In the genomic region with DNA sequence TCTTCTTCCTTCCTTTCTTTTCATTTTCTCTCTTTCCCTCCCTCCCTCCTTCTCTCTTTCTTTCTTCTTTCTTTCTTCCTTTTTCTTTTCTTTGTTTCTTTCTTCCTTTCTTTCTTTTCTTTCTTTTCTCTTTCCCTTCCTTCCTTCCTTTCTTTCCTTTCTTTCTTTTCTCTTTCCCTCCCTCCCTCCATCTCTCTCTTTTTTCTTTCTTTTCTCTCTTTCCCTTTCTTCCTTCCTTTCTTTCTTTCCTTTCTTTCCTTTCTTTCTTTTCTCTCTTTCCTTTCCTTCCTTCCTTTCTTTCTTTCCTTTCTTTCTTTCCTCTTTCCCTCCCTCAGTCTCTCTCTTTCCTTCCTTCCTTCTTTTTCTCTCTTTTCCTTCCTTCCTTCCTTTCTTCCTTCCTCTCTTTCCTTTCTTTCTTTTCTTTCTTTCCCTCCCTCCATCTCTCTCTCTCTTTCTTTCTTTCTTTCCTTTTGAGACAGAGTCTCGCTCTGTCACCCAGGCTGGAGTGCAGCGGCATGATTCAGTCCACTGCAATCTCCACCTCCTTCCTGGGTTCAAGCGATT, we compare ENCODE assay signal across 31 cellular contexts. TPM values are rescaled to one million over a fixed set of nuclear protein-coding genes. Genes with fewer than 3 reads are reported as not detected.
DNase-seq lines count a peak whose midpoint lies in the region; ATAC-seq, FAIRE-seq and TF ChIP-seq lines count a peak whose summit lies in the region.
"Had no signal": no experiment of that assay in that cellular context is flagged by ENCODE, and none has a peak within 500 bp of the region (broad histone marks: within the 10 kb centered on the region; RNA-seq: fewer than 3 reads in every experiment).

No MANE protein-coding gene starts in this region.

- no peak overlapping the region for H2AFZ ChIP-seq in HepG2 (ENCODE audit: low read length)
- H2AFZ ChIP-seq: PC-9 had no signal

- H3K4me3 ChIP-seq in HepG2 (replicated peaks in 1 of 3; ENCODE audit: insufficient read depth in 1 of 3, low read depth in 2 of 3, low read length in 3 of 3), result no peak overlapping the region
- no peak overlapping the region for H3K4me3 ChIP-seq in right lobe of liver
- H3K4me3 ChIP-seq: HAP-1, PC-9, SJCRH30 had no signal

- H3K9me3 ChIP-seq in HepG2 (ENCODE audit: low read length) (no peaks in the 10 kb centered on the region), right lobe of liver (no peaks in the 10 kb centered on the region)
- no peaks in the 10 kb centered on the region for H3K9me3 ChIP-seq in CD4-positive, alpha-beta T cell (ENCODE audit: control insufficient read depth, low read length)
- H3K9me3 ChIP-seq: HAP-1, SJCRH30 had no signal

- no peak overlapping the region for H3K27ac ChIP-seq in HepG2 (ENCODE audit: extremely low read length, insufficient read depth, low read length)
- H3K27ac ChIP-seq in right lobe of liver, result no peak overlapping the region
- H3K27ac ChIP-seq in CD4-positive, alpha-beta T cell (ENCODE audit: low read depth, low read length), result no peak overlapping the region
- H3K27ac ChIP-seq: HL-60, PC-9, SJCRH30 had no signal

- WGBS in HepG2 (ENCODE audit: low lambda C conversion rate), result 44% methylated on average over 3 of the region's 3 CpGs
- WGBS in right lobe of liver (ENCODE audit: insufficient coverage, low coverage, low lambda C conversion rate, missing lambda C conversion rate), result 80% methylated on average over 1 of the region's 3 CpGs

- DNase-seq in HepG2 (ENCODE audit: low spot score), result no peak
- DNase-seq in right lobe of liver, result no peak
- no peak for DNase-seq in CD4-positive, alpha-beta T cell
- no peak for DNase-seq in WTC11 (ENCODE audit: low spot score)
- DNase-seq in progenitor cell of endocrine pancreas (ENCODE audit: low spot score, unreplicated experiment), result no peak
- no peak for DNase-seq in activated naive CD8-positive, alpha-beta T cell treated with anti-CD3 and anti-CD28 coated beads, Interleukin-2, amount 50 U/mL, for 24 hours
- no peak for DNase-seq in NAMALWA (ENCODE audit: low spot score)
- DNase-seq: AML-193, DMS53, GOT3, Kasumi-1, MV-4-11, NCI-H1105 treated with DMSO at 0.1 percent for 48 hours, NCI-H146, NCI-H1930, NCI-H2107, NCI-H446, NCI-H524 treated with DMSO at 0.1 percent for 48 hours, NCI-H774, PC-9 had no signal

- no peak overlapping the region for H3K4me2 ChIP-seq in HepG2 (ENCODE audit: low read depth, low read length)
- H3K4me2 ChIP-seq: PC-9 had no signal

- H3K4me3 Mint-ChIP-seq in CD4-positive, alpha-beta T cell, result no peak overlapping the region
- H3K4me3 Mint-ChIP-seq in WTC11 (no peak overlapping the region), progenitor cell of endocrine pancreas (ENCODE audit: low read depth) (peak overlapping the region; percentile 19)
- H3K4me3 Mint-ChIP-seq in activated naive CD8-positive, alpha-beta T cell treated with anti-CD3 and anti-CD28 coated beads, Interleukin-2, amount 50 U/mL, for 24 hours, result no peak overlapping the region

- H3K79me2 ChIP-seq in HepG2 (ENCODE audit: insufficient read depth, low read length), result no peaks in the 10 kb centered on the region

- no TSS peak for BruUV-seq in HepG2 (replicated peaks; lab: Mats Ljungman, UMichigan)

- TF ChIP-seq POLR2A in HepG2 (IDR thresholded peaks at IDR 0.05; ENCODE audit: insufficient read depth in 1 of 2, low read depth in 2 of 2, low read length in 2 of 2) (no peak), right lobe of liver (IDR thresholded peaks at IDR 0.05) (no peak)

- in situ Hi-C loops in HepG2 (cut with HindIII; ENCODE audit: extremely low pct_ligation_motif_present, low pct_unique_long_range_greater_than_20kb), result no loop called here

- H4K20me1 ChIP-seq in HepG2 (ENCODE audit: insufficient read depth, low read length), result no peaks in the 10 kb centered on the region

- no peak for TF ChIP-seq CTCF in HepG2 (CRISPR knock-in tag; IDR thresholded peaks at IDR 0.05)
- no peak for TF ChIP-seq CTCF in right lobe of liver (IDR thresholded peaks at IDR 0.05)
- TF ChIP-seq CTCF in CD4-positive, alpha-beta T cell (IDR thresholded peaks at IDR 0.05), result peak; percentile 20
- TF ChIP-seq CTCF in WTC11 (IDR thresholded peaks at IDR 0.05), result no peak
- no peak for TF ChIP-seq CTCF in progenitor cell of endocrine pancreas (IDR thresholded peaks at IDR 0.05; ENCODE audit: unreplicated experiment)

- TF ChIP-seq EP300 in HepG2 (IDR thresholded peaks at IDR 0.05; ENCODE audit: low read depth in 2 of 2, low read length in 2 of 2) (no peak), HepG2 (CRISPR knock-in tag; IDR thresholded peaks at IDR 0.05; ENCODE audit: borderline replicate concordance) (no peak)

- peaks cover 29% of the 10 kb centered on the region for H3K4me1 Mint-ChIP-seq in CD4-positive, alpha-beta T cell (ENCODE audit: low read depth)
- H3K4me1 Mint-ChIP-seq in WTC11 (peaks cover 56% of the 10 kb centered on the region), progenitor cell of endocrine pancreas (ENCODE audit: low read depth) (peaks cover 37% of the 10 kb centered on the region)
- peaks cover 8% of the 10 kb centered on the region for H3K4me1 Mint-ChIP-seq in activated naive CD8-positive, alpha-beta T cell treated with anti-CD3 and anti-CD28 coated beads, Interleukin-2, amount 50 U/mL, for 24 hours

- intact Hi-C loops in HepG2 (cut with micrococcal nuclease; ENCODE audit: unreplicated experiment), result no loop called here
- intact Hi-C loops in right lobe of liver (cut with DNase I), result no loop called here
- intact Hi-C loops in CD4-positive, alpha-beta T cell (cut with DNase I, micrococcal nuclease), result no loop called here

- H3K9me3 Mint-ChIP-seq in CD4-positive, alpha-beta T cell, result no peaks in the 10 kb centered on the region
- H3K9me3 Mint-ChIP-seq in WTC11 (no peaks in the 10 kb centered on the region), progenitor cell of endocrine pancreas (ENCODE audit: low read depth) (no peaks in the 10 kb centered on the region)
- no peaks in the 10 kb centered on the region for H3K9me3 Mint-ChIP-seq in activated naive CD8-positive, alpha-beta T cell treated with anti-CD3 and anti-CD28 coated beads, Interleukin-2, amount 50 U/mL, for 24 hours

- H3K9ac ChIP-seq in HepG2 (ENCODE audit: insufficient read depth, low read depth, low read length), result no peak overlapping the region

- H3K27ac Mint-ChIP-seq in CD4-positive, alpha-beta T cell, result no peak overlapping the region
- no peak overlapping the region for H3K27ac Mint-ChIP-seq in WTC11
- H3K27ac Mint-ChIP-seq in progenitor cell of endocrine pancreas, result no peak overlapping the region
- no peak overlapping the region for H3K27ac Mint-ChIP-seq in activated naive CD8-positive, alpha-beta T cell treated with anti-CD3 and anti-CD28 coated beads, Interleukin-2, amount 50 U/mL, for 24 hours

- H3K4me1 ChIP-seq in HepG2 (ENCODE audit: insufficient read depth, low read length) (no peaks in the 10 kb centered on the region), right lobe of liver (no peaks in the 10 kb centered on the region)
- H3K4me1 ChIP-seq: HAP-1, SJCRH30 had no signal

- POLR2A ChIA-PET in HepG2 (lab: Yijun Ruan, JAX) (no interaction called here), WTC11 (lab: Charles Lee) (no interaction called here)
- POLR2A ChIA-PET in CD4-positive, alpha-beta T cell (lab: Charles Lee), result no interaction called here

- no peaks in the 10 kb centered on the region for H3K36me3 Mint-ChIP-seq in CD4-positive, alpha-beta T cell (ENCODE audit: low read depth)
- H3K36me3 Mint-ChIP-seq in WTC11 (peaks cover 7% of the 10 kb centered on the region), progenitor cell of endocrine pancreas (ENCODE audit: insufficient read depth) (no peaks in the 10 kb centered on the region)
- no peaks in the 10 kb centered on the region for H3K36me3 Mint-ChIP-seq in activated naive CD8-positive, alpha-beta T cell treated with anti-CD3 and anti-CD28 coated beads, Interleukin-2, amount 50 U/mL, for 24 hours (ENCODE audit: low read depth)

- ATAC-seq in HepG2 (no peak), right lobe of liver (no peak), WTC11 (no peak), HG03432 (IDR thresholded peaks at IDR 0.05; ENCODE audit: unreplicated experiment) (no peak)
- ATAC-seq in CD4-positive, alpha-beta T cell (ENCODE audit: poor library complexity), result no peak
- ATAC-seq in activated naive CD8-positive, alpha-beta T cell treated with anti-CD3 and anti-CD28 coated beads, Interleukin-2, amount 50 U/mL, for 24 hours, result no peak
- ATAC-seq: Right ventricle myocardium inferior, SK-N-SH treated with all-trans-retinoic acid at 6 μM for 48 hours had no signal

- peaks cover 23% of the 10 kb centered on the region for H3K27me3 Mint-ChIP-seq in CD4-positive, alpha-beta T cell
- peaks cover 24% of the 10 kb centered on the region for H3K27me3 Mint-ChIP-seq in WTC11 (ENCODE audit: low read depth)
- peaks cover 26% of the 10 kb centered on the region for H3K27me3 Mint-ChIP-seq in progenitor cell of endocrine pancreas
- peaks cover 24% of the 10 kb centered on the region for H3K27me3 Mint-ChIP-seq in activated naive CD8-positive, alpha-beta T cell treated with anti-CD3 and anti-CD28 coated beads, Interleukin-2, amount 50 U/mL, for 24 hours

- no peaks in the 10 kb centered on the region for H3K36me3 ChIP-seq in HepG2 (replicated peaks in 1 of 2; ENCODE audit: control insufficient read depth in 1 of 2, insufficient read depth in 2 of 2, low read length in 2 of 2)
- H3K36me3 ChIP-seq in right lobe of liver, result no peaks in the 10 kb centered on the region
- H3K36me3 ChIP-seq: HAP-1, SJCRH30 had no signal

- TF ChIP-seq RAD21 in HepG2 (CRISPR knock-in tag; IDR thresholded peaks at IDR 0.05), result no peak

- FAIRE-seq in HepG2 (lab: Jason Lieb, UNC), result no peak
- FAIRE-seq: A204.1, GM18507 had no signal

- H3K27me3 ChIP-seq in HepG2 (ENCODE audit: control insufficient read depth in 1 of 2, insufficient read depth in 2 of 2, low read length in 2 of 2) (peaks cover 0 to 5% of the 10 kb centered on the region in 2 experiments; a peak in 2 of 5 replicates), right lobe of liver (peaks cover 0 to 4% of the 10 kb centered on the region in 2 donors)
- H3K27me3 ChIP-seq in CD4-positive, alpha-beta T cell (ENCODE audit: control insufficient read depth, insufficient read depth, low read length), result no peaks in the 10 kb centered on the region
- H3K27me3 ChIP-seq: SJCRH30 had no signal

- CTCF ChIA-PET in HepG2 (lab: Yijun Ruan, JAX; ENCODE audit: low intra/inter-chr PET ratio, low total read pairs) (no interaction called here), WTC11 (lab: Charles Lee) (no interaction called here)
- CTCF ChIA-PET in CD4-positive, alpha-beta T cell (lab: Charles Lee), result no interaction called here

RNA-seq across cellular contexts. Expression of a gene that starts 44.4 kb away (rescaled TPM):
- total RNA-seq in HepG2 (2016; rRNA removed; fragmentation: Illumina TruSeq; extraction: Trizol), result not detected in 2 replicates
- total RNA-seq in HepG2 (2016; cell fraction: cytosol; rRNA removed; fragmentation: Illumina TruSeq; extraction: Trizol; ENCODE audit: low read depth), result not detected in 2 replicates
- not detected in 2 replicates for total RNA-seq in HepG2 (2016; cell fraction: insoluble cytoplasmic fraction; rRNA removed; fragmentation: Illumina TruSeq; extraction: Trizol)
- not detected in 2 replicates for total RNA-seq in HepG2 (2016; cell fraction: membrane; rRNA removed; fragmentation: Illumina TruSeq; extraction: Trizol)
- not detected in 2 replicates for total RNA-seq in HepG2 (2016; cell fraction: nucleus; rRNA removed; fragmentation: Illumina TruSeq; extraction: Trizol)
- polyA plus RNA-seq in HepG2 (2011; rRNA removed), result 0.10 TPM in 1 of 2 replicates, not detected in the other
- not detected in 2 replicates for polyA plus RNA-seq in HepG2 (2011; cell fraction: cytosol; rRNA removed)
- polyA plus RNA-seq in HepG2 (2011; cell fraction: nucleus; rRNA removed), result not detected in 2 replicates
- polyA plus RNA-seq in HepG2 (2012), result not detected in 2 replicates
- not detected in 2 replicates for polyA plus RNA-seq in HepG2 (2016; cell fraction: cytosol; fragmentation: Illumina TruSeq; extraction: Trizol; ENCODE audit: low read depth)
- polyA plus RNA-seq in HepG2 (2016; cell fraction: insoluble cytoplasmic fraction; fragmentation: Illumina TruSeq; extraction: Trizol; ENCODE audit: low read depth), result not detected in 2 replicates
- polyA plus RNA-seq in HepG2 (2016; cell fraction: membrane; fragmentation: Illumina TruSeq; extraction: Trizol; ENCODE audit: low read depth), result not detected in 2 replicates
- polyA plus RNA-seq in HepG2 (2016; cell fraction: nucleus; fragmentation: Illumina TruSeq; extraction: Trizol; ENCODE audit: insufficient read depth, low read depth), result not detected in 2 replicates
- polyA minus RNA-seq in HepG2 (2011; rRNA and poly(A)+ RNA removed; ENCODE audit: low replicate concordance), result 0.98 TPM in 1 of 2 replicates, not detected in the other
- not detected in 2 replicates for polyA minus RNA-seq in HepG2 (2011; cell fraction: cytosol; rRNA and poly(A)+ RNA removed)
- polyA minus RNA-seq in HepG2 (2011; cell fraction: nucleus; rRNA and poly(A)+ RNA removed), result not detected in 2 replicates
- under 1 TPM in 1 of 6 experiments, not detected in 5; 0.55 TPM for total RNA-seq in right lobe of liver
- total RNA-seq in CD4-positive, alpha-beta T cell, result under 1 TPM; 0.16 to 0.42 TPM
- total RNA-seq in WTC11 (2021), result 0.11 TPM in 1 of 3 replicates, not detected in the others
- total RNA-seq in progenitor cell of endocrine pancreas, result 0.31 TPM in 1 of 2 replicates, not detected in the other
- total RNA-seq: G401, MCF 10A, Right ventricle myocardium inferior, RPMI7951 had no signal
